ENCODE assay signal across 8 cellular contexts in the genomic region with DNA sequence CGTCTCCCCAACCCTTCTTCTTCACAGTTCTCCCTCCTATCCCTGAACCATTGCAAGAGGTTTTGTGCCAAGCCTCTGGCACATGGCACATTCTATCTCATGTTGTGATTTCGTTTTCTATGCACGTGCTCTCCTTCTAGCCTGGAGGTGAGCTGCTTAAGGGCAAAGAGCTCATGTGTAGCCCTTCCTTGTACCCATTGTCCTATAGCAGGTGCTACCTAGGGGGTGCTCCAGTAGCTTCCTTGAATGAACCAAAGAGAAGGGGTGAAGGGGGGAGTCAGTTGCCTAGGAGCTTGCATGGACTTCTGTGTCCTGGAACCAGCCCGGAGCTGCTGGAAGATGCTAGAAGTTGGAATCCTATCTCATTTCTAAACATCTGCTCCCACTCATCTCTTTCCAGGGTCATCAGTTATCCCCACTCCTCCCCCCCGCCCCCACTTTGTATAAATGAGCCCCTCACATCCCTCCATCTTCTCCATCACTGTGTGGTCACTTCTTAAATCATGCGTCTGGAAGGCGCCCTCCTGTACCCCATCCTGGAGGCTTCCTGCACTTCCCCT. TPM values are rescaled to one million over a fixed set of nuclear protein-coding genes. Genes with fewer than 3 reads are reported as not detected.
DNase-seq lines count a peak whose midpoint lies in the region; ATAC-seq and TF ChIP-seq lines count a peak whose summit lies in the region.

No MANE protein-coding gene starts in this region.

- H3K4me1 ChIP-seq in RWPE2 (ENCODE audit: insufficient read depth, poor library complexity, severe bottlenecking) = peaks cover 14% of the 10 kb centered on the region
- peaks cover 24 to 36% (median 32%) of the 10 kb centered on the region in 4 donors for H3K4me1 ChIP-seq in esophagus muscularis mucosa

- TF ChIP-seq CTCF in GM12864 (IDR thresholded peaks at IDR 0.05; ENCODE audit: low read depth, low read length, missing control alignments) (no peak), RWPE2 (IDR thresholded peaks at IDR 0.05; ENCODE audit: poor library complexity, severe bottlenecking) (no peak), esophagus muscularis mucosa (IDR thresholded peaks at IDR 0.05) (no peak), retinal pigment epithelial cell (conservative IDR thresholded peaks at IDR 0.05; ENCODE audit: low read depth, low read length) (no peak)

- H3K27ac ChIP-seq in RWPE2 (ENCODE audit: poor library complexity, severe bottlenecking) (no peak overlapping the region), esophagus muscularis mucosa (replicated peaks in 1 of 4) (peak overlapping the region; percentile 79 to 90 (median 88))

- ATAC-seq in RWPE2 (ENCODE audit: low read depth) = no peak
- no peak for ATAC-seq in GM18907 (IDR thresholded peaks at IDR 0.05; ENCODE audit: unreplicated experiment)

- no peak for TF ChIP-seq POLR2A in esophagus muscularis mucosa (IDR thresholded peaks at IDR 0.05; ENCODE audit: low read depth)

- DNase-seq in GM12864 (ENCODE audit: low read depth) = no peak
- no peak for DNase-seq in RWPE2 (ENCODE audit: low spot score)
- DNase-seq in esophagus muscularis mucosa (ENCODE audit: extremely low spot score) = no peak
- no peak for DNase-seq in retinal pigment epithelial cell (ENCODE audit: low read depth)
- DNase-seq in SIG-M5 treated with dmso at 0.1 percent for 504 hours (lab: John Stamatoyannopoulos, UW; ENCODE audit: unreplicated experiment) = no peak
- DNase-seq in AG20443 (ENCODE audit: low spot score) = no peak
- no peak for DNase-seq in occipital lobe (lab: John Stamatoyannopoulos, UW)

- H3K9me3 ChIP-seq in RWPE2 (ENCODE audit: severe bottlenecking) (no peaks in the 10 kb centered on the region), esophagus muscularis mucosa (no peaks in the 10 kb centered on the region)

- H3K36me3 ChIP-seq in RWPE2 (ENCODE audit: low read depth) (no peaks in the 10 kb centered on the region), esophagus muscularis mucosa (no peaks in the 10 kb centered on the region)

- 27% methylated on average over 7 of the region's 7 CpGs for WGBS in esophagus muscularis mucosa

- intact Hi-C loops in esophagus muscularis mucosa (cut with DNase I) = no loop called here

- no peak for TF ChIP-seq EP300 in esophagus muscularis mucosa (IDR thresholded peaks at IDR 0.05)

- peak overlapping the region; percentile 56 for H3K4me3 ChIP-seq in GM12864 (ENCODE audit: low read depth, low read length)
- H3K4me3 ChIP-seq in RWPE2 (ENCODE audit: severe bottlenecking) = peak overlapping the region; percentile 47
- peak overlapping the region; percentile 69 to 79 (median 74) for H3K4me3 ChIP-seq in esophagus muscularis mucosa
- peak overlapping the region; percentile 78 for H3K4me3 ChIP-seq in retinal pigment epithelial cell (ENCODE audit: low read length)

- H3K27me3 ChIP-seq in RWPE2 (ENCODE audit: insufficient read depth, poor library complexity, severe bottlenecking) (no peaks in the 10 kb centered on the region), esophagus muscularis mucosa (peaks cover 0 to 21% (median 8%) of the 10 kb centered on the region in 4 donors)

RNA-seq across cellular contexts. Expression of a gene that starts 0.5 kb away (rescaled TPM):
- total RNA-seq in esophagus muscularis mucosa = 1 to 10 TPM; 5.3 to 6.6 (median 6.2) TPM
- 6.4 TPM for total RNA-seq in occipital lobe
